Comparison of ENCODE assay signal across 13 cellular contexts in genomic region chr11:117998201-117998579, GRCh38. TPM values are rescaled to one million over a fixed set of nuclear protein-coding genes. Genes with fewer than 3 reads are reported as not detected.
DNase-seq lines count a peak whose midpoint lies in the region; ATAC-seq and TF ChIP-seq lines count a peak whose summit lies in the region.
"Had no signal": no experiment of that assay in that cellular context is flagged by ENCODE, and none has a peak within 500 bp of the region (broad histone marks: within the 10 kb centered on the region; RNA-seq: fewer than 3 reads in every experiment).

No MANE protein-coding gene starts in this region.

- no peaks in the 10 kb centered on the region for H3F3A ChIP-seq in PC-3 (ENCODE audit: low read length, unreplicated experiment)

- H3K9me2 ChIP-seq in PC-3 (replicated peaks; ENCODE audit: low read length): no peaks in the 10 kb centered on the region

- TF ChIP-seq CTCF in CD4-positive, alpha-beta T cell (IDR thresholded peaks at IDR 0.05): no peak
- TF ChIP-seq CTCF in PC-3 (conservative IDR thresholded peaks at IDR 0.05; ENCODE audit: low read depth, low read length): no peak

- no peaks in the 10 kb centered on the region for H3K27me3 ChIP-seq in CD4-positive, alpha-beta T cell (ENCODE audit: control insufficient read depth, insufficient read depth, low read length)
- H3K27me3 ChIP-seq in PC-3 (ENCODE audit: low read length): peaks cover 48% of the 10 kb centered on the region
- H3K27me3 ChIP-seq: BLaER1 treated with 17β-estradiol and CSF1 and Interleukin-3, amounts not matched to agents 10 nM and 100 nM; dorsolateral prefrontal cortex; MG63; Peyer's patch had no signal

- no peaks in the 10 kb centered on the region for H3K79me2 ChIP-seq in PC-3 (ENCODE audit: low read length)
- H3K79me2 ChIP-seq: parathyroid adenoma had no signal

- no peak overlapping the region for H3K4me2 ChIP-seq in PC-3 (ENCODE audit: low read length)

- peaks cover 96% of the 10 kb centered on the region for H3K36me3 Mint-ChIP-seq in CD4-positive, alpha-beta T cell (ENCODE audit: low read depth)
- H3K36me3 Mint-ChIP-seq in T-helper 2 cell treated with Interferon-gamma antibody and Interleukin-4, amounts not matched to agents 5 μg/mL and 100 μg/mL, for 36 hours (ENCODE audit: low read depth): peaks cover 87% of the 10 kb centered on the region

- DNase-seq in CD4-positive, alpha-beta T cell: no peak
- no peak for DNase-seq in T-helper 2 cell treated with Interferon-gamma antibody and Interleukin-4, amounts not matched to agents 5 μg/mL and 100 μg/mL, for 36 hours (ENCODE audit: low spot score)
- DNase-seq in NCI-H82 treated with DMSO at 0.1 percent for 48 hours (lab: John Stamatoyannopoulos, UW; ENCODE audit: unreplicated experiment): no peak
- no peak for DNase-seq in iPS-NIHi7 (ENCODE audit: extremely low spot score)
- DNase-seq in PC-3: no peak
- no peak for DNase-seq in NK-92 treated with Interleukin-12 subunit alpha and Interleukin-12 subunit beta, amount 100 ng/mL, for 24 hours (lab: John Stamatoyannopoulos, UW)
- DNase-seq: dorsolateral prefrontal cortex, MG63, Peyer's patch had no signal

- peak overlapping the region; percentile 33 for H3K27ac ChIP-seq in CD4-positive, alpha-beta T cell (ENCODE audit: low read depth, low read length)
- no peak overlapping the region for H3K27ac ChIP-seq in PC-3 (ENCODE audit: low read length)
- H3K27ac ChIP-seq: dorsolateral prefrontal cortex, parathyroid adenoma had no signal

- H3K9me3 Mint-ChIP-seq in CD4-positive, alpha-beta T cell: no peaks in the 10 kb centered on the region
- no peaks in the 10 kb centered on the region for H3K9me3 Mint-ChIP-seq in T-helper 2 cell treated with Interferon-gamma antibody and Interleukin-4, amounts not matched to agents 5 μg/mL and 100 μg/mL, for 36 hours

- no peak for ATAC-seq in CD4-positive, alpha-beta T cell (ENCODE audit: poor library complexity)
- ATAC-seq in GM19043 (IDR thresholded peaks at IDR 0.05; ENCODE audit: low read depth, unreplicated experiment) (peak; percentile 77), HG02885 (IDR thresholded peaks at IDR 0.05; ENCODE audit: poor library complexity, unreplicated experiment) (peak; percentile 71), PC-3 (no peak)

- H4K20me1 ChIP-seq in PC-3 (ENCODE audit: low read length): no peaks in the 10 kb centered on the region

- no peak overlapping the region for H3K9ac ChIP-seq in PC-3 (ENCODE audit: low read length)
- H3K9ac ChIP-seq: parathyroid adenoma had no signal

- H3K4me3 Mint-ChIP-seq in CD4-positive, alpha-beta T cell: peak overlapping the region; percentile 36
- H3K4me3 Mint-ChIP-seq in T-helper 2 cell treated with Interferon-gamma antibody and Interleukin-4, amounts not matched to agents 5 μg/mL and 100 μg/mL, for 36 hours: peak overlapping the region; percentile 42

- peaks cover 86% of the 10 kb centered on the region for H3K4me1 Mint-ChIP-seq in CD4-positive, alpha-beta T cell (ENCODE audit: low read depth)
- peaks cover 82% of the 10 kb centered on the region for H3K4me1 Mint-ChIP-seq in T-helper 2 cell treated with Interferon-gamma antibody and Interleukin-4, amounts not matched to agents 5 μg/mL and 100 μg/mL, for 36 hours (ENCODE audit: low read depth)

- H3K27me3 Mint-ChIP-seq in CD4-positive, alpha-beta T cell: no peaks in the 10 kb centered on the region
- H3K27me3 Mint-ChIP-seq in T-helper 2 cell treated with Interferon-gamma antibody and Interleukin-4, amounts not matched to agents 5 μg/mL and 100 μg/mL, for 36 hours (ENCODE audit: low read depth): no peaks in the 10 kb centered on the region

- H3K4me1 ChIP-seq in PC-3 (ENCODE audit: insufficient read depth, low read length): no peaks in the 10 kb centered on the region
- H3K4me1 ChIP-seq: parathyroid adenoma had no signal

- H3K9me3 ChIP-seq in CD4-positive, alpha-beta T cell (ENCODE audit: control insufficient read depth, low read length): no peaks in the 10 kb centered on the region
- no peaks in the 10 kb centered on the region for H3K9me3 ChIP-seq in PC-3 (ENCODE audit: low read length)
- H3K9me3 ChIP-seq: BLaER1 treated with 17β-estradiol and CSF1 and Interleukin-3, amounts not matched to agents 10 nM and 100 nM; MG63; Peyer's patch had no signal

- no TSS peak for BruUV-seq in PC-3 (replicated peaks; lab: Mats Ljungman, UMichigan)

- no peak overlapping the region for H2AFZ ChIP-seq in PC-3 (ENCODE audit: low read length)
- H2AFZ ChIP-seq: parathyroid adenoma had no signal

- intact Hi-C loops in CD4-positive, alpha-beta T cell (cut with DNase I, micrococcal nuclease): no loop called here
- intact Hi-C loops in PC-3 (cut with micrococcal nuclease): no loop called here

- peak overlapping the region; percentile 88 for H3K27ac Mint-ChIP-seq in CD4-positive, alpha-beta T cell
- H3K27ac Mint-ChIP-seq in T-helper 2 cell treated with Interferon-gamma antibody and Interleukin-4, amounts not matched to agents 5 μg/mL and 100 μg/mL, for 36 hours: peak overlapping the region; percentile 88

- POLR2A ChIA-PET in CD4-positive, alpha-beta T cell (lab: Charles Lee): interaction anchor here (1.1 to 24.2 kb wide), 8 partner anchors 5 to 60 kb away, joined by 3 to 392 read pairs (median 60); partner anchors contain the start of gene IL10RA
- POLR2A ChIA-PET in PC-3 (lab: Charles Lee; ENCODE audit: unreplicated experiment): no interaction called here

- CTCF ChIA-PET in CD4-positive, alpha-beta T cell (lab: Charles Lee): interaction anchor here (0.7 to 2.3 kb wide), 2 partner anchors 9 to 52 kb away, joined by 3 to 7 read pairs; no protein-coding TSS in a partner anchor
- CTCF ChIA-PET in PC-3 (lab: Charles Lee): no interaction called here

- no peaks in the 10 kb centered on the region for H3K36me3 ChIP-seq in PC-3 (ENCODE audit: low read depth, low read length)
- H3K36me3 ChIP-seq: MG63 had no signal

- no peak overlapping the region for H3K4me3 ChIP-seq in PC-3 (ENCODE audit: low read length)
- H3K4me3 ChIP-seq: BLaER1 treated with 17β-estradiol and CSF1 and Interleukin-3, amounts not matched to agents 10 nM and 100 nM; dorsolateral prefrontal cortex; MG63; Peyer's patch had no signal

RNA-seq across cellular contexts. Expression of gene IL10RA, which starts 12.0 kb away (rescaled TPM):
- total RNA-seq in CD4-positive, alpha-beta T cell: 100 to 1,000 TPM; 193 to 203 TPM
- total RNA-seq in PC-3 (2014; rRNA removed): not detected in 2 replicates

Comparison
In these comparisons a context has a peak if more than half of its experiments do, and no peak if none do; other contexts are left out.
1. ATAC-seq: peak in GM19043 (single experiment) and HG02885 (single experiment); none in CD4-positive, alpha-beta T cell (single experiment) and PC-3 (single experiment).
2. RNA of gene IL10RA, which starts 12.0 kb away (total RNA-seq): 193 to 203 TPM in CD4-positive, alpha-beta T cell; not detected in PC-3; every median in the first group is over 100 times any median in the second.